Comparison of ENCODE assay signal across 20 cellular contexts in genomic region chr4:88735554-88735953, GRCh38. TPM values are rescaled to one million over a fixed set of nuclear protein-coding genes. Genes with fewer than 3 reads are reported as not detected.
DNase-seq lines count a peak whose midpoint lies in the region; ATAC-seq and TF ChIP-seq lines count a peak whose summit lies in the region.
"Had no signal": no experiment of that assay in that cellular context is flagged by ENCODE, and none has a peak within 500 bp of the region (broad histone marks: within the 10 kb centered on the region; RNA-seq: fewer than 3 reads in every experiment).

No MANE protein-coding gene starts in this region.

- no peaks in the 10 kb centered on the region for H3K9me2 ChIP-seq in SK-N-SH

- H3K4me2 ChIP-seq in mammary epithelial cell (ENCODE audit: insufficient read depth, low read depth, low read length) (no peak overlapping the region), SK-N-SH (no peak overlapping the region)

- DNase-seq in EH (ENCODE audit: low read depth) (peak; percentile 20), mammary epithelial cell (no peak), left ventricle myocardium superior (no peak), sciatic nerve (ENCODE audit: low spot score) (no peak), osteocyte (ENCODE audit: extremely low spot score, unreplicated experiment) (no peak), SK-N-SH (no peak)
- no peak for DNase-seq in stimulated activated CD4-positive, alpha-beta T cell treated with anti-CD3 and anti-CD28 coated beads, Interleukin-4, amount 100 ng/mL, for 1 hour
- DNase-seq: activated CD4-positive, alpha-beta T cell treated with anti-CD3 and anti-CD28 coated beads, Interleukin-2, amount 10 ng/mL, durations not matched to agents 24 days and 14 days; activated naive CD4-positive, alpha-beta T cell treated with anti-CD3 and anti-CD28 coated beads, Interleukin-2, amount 50 U/mL, for 16 hours; activated T-cell treated with anti-CD3 and anti-CD28 coated beads, Interleukin-2, amount 50 U/mL, for 72 hours; NCI-H510A treated with DMSO at 0.1 percent for 48 hours; stimulated activated CD4-positive, alpha-beta T cell treated with anti-CD3 and anti-CD28 coated beads, Interleukin-15, amount 100 ng/mL, for 24 hours; substantia nigra; T-helper 2 cell had no signal

- H3K27me3 ChIP-seq in mammary epithelial cell (ENCODE audit: insufficient read depth, low read length) (no peaks in the 10 kb centered on the region), SK-N-SH (ENCODE audit: insufficient read depth) (no peaks in the 10 kb centered on the region)

- H3K27me3 Mint-ChIP-seq in osteocyte (ENCODE audit: unreplicated experiment) = no peaks in the 10 kb centered on the region
- H3K27me3 Mint-ChIP-seq: activated CD4-positive, alpha-beta T cell treated with anti-CD3 and anti-CD28 coated beads, Interleukin-2, amount 10 ng/mL, durations not matched to agents 24 days and 14 days; IgD-negative memory B cell had no signal

- H3K4me1 ChIP-seq in mammary epithelial cell (ENCODE audit: insufficient read depth, low read length) (no peaks in the 10 kb centered on the region), SK-N-SH (ENCODE audit: control insufficient read depth in 1 of 2, insufficient read depth in 2 of 2, low read depth in 1 of 2, low read length in 1 of 2) (no peaks in the 10 kb centered on the region; a peak in 1 of 4 replicates)

- in situ Hi-C loops in mammary epithelial cell (cut with MboI; ENCODE audit: low sequenced_read_pairs in 2 of 2) = no loop called here

- 0% methylated on average over 1 of the region's 1 CpG for WGBS in mammary epithelial cell (ENCODE audit: low coverage, missing lambda C conversion rate)
- WGBS in SK-N-SH (ENCODE audit: low lambda C conversion rate) = 100% methylated on average over 1 of the region's 1 CpG

- no peak for TF ChIP-seq RAD21 in SK-N-SH (IDR thresholded peaks at IDR 0.05; ENCODE audit: low read length)

- BruUV-seq in mammary epithelial cell (replicated peaks; lab: Mats Ljungman, UMichigan) = TSS peak; percentile 4

- H3K27ac ChIP-seq in mammary epithelial cell (ENCODE audit: insufficient read depth, low read depth, low read length) (no peak overlapping the region), SK-N-SH (ENCODE audit: low read depth in 2 of 2, low read length in 1 of 2) (no peak overlapping the region)
- H3K27ac ChIP-seq: C4-2B, neutrophil, VCaP had no signal

- no peak overlapping the region for H2AFZ ChIP-seq in mammary epithelial cell (ENCODE audit: low read depth, low read length)
- H2AFZ ChIP-seq in SK-N-SH (ENCODE audit: low read depth) = no peak overlapping the region

- no peak overlapping the region for H3K4me3 Mint-ChIP-seq in osteocyte (ENCODE audit: unreplicated experiment)
- H3K4me3 Mint-ChIP-seq: activated CD4-positive, alpha-beta T cell treated with anti-CD3 and anti-CD28 coated beads, Interleukin-2, amount 10 ng/mL, durations not matched to agents 24 days and 14 days; activated T-cell treated with anti-CD3 and anti-CD28 coated beads, Interleukin-2, amount 50 U/mL, for 72 hours; IgD-negative memory B cell had no signal

- no peak overlapping the region for H3K9ac ChIP-seq in mammary epithelial cell (ENCODE audit: insufficient read depth, low read length)
- H3K9ac ChIP-seq in SK-N-SH = no peak overlapping the region

- peaks cover 28% of the 10 kb centered on the region for H3K36me3 Mint-ChIP-seq in osteocyte (ENCODE audit: unreplicated experiment)

- TF ChIP-seq CTCF in mammary epithelial cell (conservative IDR thresholded peaks at IDR 0.05 in 1 of 2, IDR thresholded peaks at IDR 0.05 in 1 of 2; ENCODE audit: extremely low read depth in 1 of 2, insufficient read depth in 1 of 2, low read depth in 1 of 2, low read length in 2 of 2) = no peak
- TF ChIP-seq CTCF in osteocyte (IDR thresholded peaks at IDR 0.05) = no peak
- TF ChIP-seq CTCF in SK-N-SH (IDR thresholded peaks at IDR 0.05) = no peak

- no peaks in the 10 kb centered on the region for H3K9me3 Mint-ChIP-seq in osteocyte (ENCODE audit: unreplicated experiment)
- H3K9me3 Mint-ChIP-seq: activated CD4-positive, alpha-beta T cell treated with anti-CD3 and anti-CD28 coated beads, Interleukin-2, amount 10 ng/mL, durations not matched to agents 24 days and 14 days; activated T-cell treated with anti-CD3 and anti-CD28 coated beads, Interleukin-2, amount 50 U/mL, for 72 hours had no signal

- H3K4me1 Mint-ChIP-seq in osteocyte (ENCODE audit: unreplicated experiment) = no peaks in the 10 kb centered on the region

- CTCF ChIA-PET in mammary epithelial cell (lab: Charles Lee; ENCODE audit: low non-redundant PET) = interaction anchor here (0.6 kb wide), 1 partner anchor 56 kb away, joined by 6 read pairs; no protein-coding TSS in a partner anchor
- CTCF ChIA-PET in SK-N-SH (lab: Yijun Ruan, JAX) = interaction anchor here (0.8 to 2.3 kb wide), 2 partner anchors 27 to 524 kb away, joined by 4 to 7 read pairs; no protein-coding TSS in a partner anchor

- H3K79me2 ChIP-seq in mammary epithelial cell (ENCODE audit: insufficient read depth, low read length) (no peaks in the 10 kb centered on the region), SK-N-SH (ENCODE audit: insufficient read depth) (no peaks in the 10 kb centered on the region)

- no peaks in the 10 kb centered on the region for H3F3A ChIP-seq in SK-N-SH (replicated peaks; ENCODE audit: insufficient read depth)

- intact Hi-C loops in mammary epithelial cell (cut with micrococcal nuclease) = no loop called here
- intact Hi-C loops in left ventricle myocardium superior (cut with micrococcal nuclease) = no loop called here
- intact Hi-C loops in sciatic nerve (cut with DNase I) = no loop called here

- no peak overlapping the region for H3K27ac Mint-ChIP-seq in osteocyte (ENCODE audit: unreplicated experiment)
- H3K27ac Mint-ChIP-seq: activated CD4-positive, alpha-beta T cell treated with anti-CD3 and anti-CD28 coated beads, Interleukin-2, amount 10 ng/mL, durations not matched to agents 24 days and 14 days; activated T-cell treated with anti-CD3 and anti-CD28 coated beads, Interleukin-2, amount 50 U/mL, for 72 hours had no signal

- H4K20me1 ChIP-seq in mammary epithelial cell (ENCODE audit: insufficient read depth, low read length) (no peaks in the 10 kb centered on the region), SK-N-SH (ENCODE audit: insufficient read depth) (no peaks in the 10 kb centered on the region)

- ATAC-seq in left ventricle myocardium superior (peak; percentile 72), sciatic nerve (peak; percentile 73), HG03139 (IDR thresholded peaks at IDR 0.05; ENCODE audit: unreplicated experiment) (no peak)
- ATAC-seq: activated T-cell treated with anti-CD3 and anti-CD28 coated beads, Interleukin-2, amount 50 U/mL, for 72 hours; Panc1 had no signal

- dilution Hi-C loops in mammary epithelial cell (cut with HindIII; ENCODE audit: low sequenced_read_pairs) = loop anchor here (5.0 kb wide), 1 partner anchor 72 kb away; no protein-coding TSS in a partner anchor

- H3K9me3 ChIP-seq in mammary epithelial cell (replicated peaks; ENCODE audit: insufficient read depth, low read length) (no peaks in the 10 kb centered on the region), SK-N-SH (no peaks in the 10 kb centered on the region)
- H3K9me3 ChIP-seq: neutrophil had no signal

- no peak for TF ChIP-seq EP300 in SK-N-SH (IDR thresholded peaks at IDR 0.05; ENCODE audit: borderline replicate concordance in 1 of 2, low read depth in 1 of 2, low read length in 1 of 2)

- H3K36me3 ChIP-seq in mammary epithelial cell (ENCODE audit: insufficient read depth, low read length) (no peaks in the 10 kb centered on the region), SK-N-SH (replicated peaks in 1 of 2; ENCODE audit: control insufficient read depth in 1 of 2, insufficient read depth in 2 of 2, low read length in 1 of 2) (peaks cover 0 to 12% of the 10 kb centered on the region in 2 experiments)

- H3K4me3 ChIP-seq in mammary epithelial cell (replicated peaks in 1 of 3; ENCODE audit: insufficient read depth in 1 of 3, low read depth in 2 of 3, low read length in 3 of 3) (no peak overlapping the region), SK-N-SH (ENCODE audit: low read depth in 2 of 2, low read length in 1 of 2) (no peak overlapping the region)

- POLR2A ChIA-PET in SK-N-SH (lab: Yijun Ruan, JAX) = no interaction called here

TF ChIP-seq in SK-N-SH, 30 proteins besides CTCF, POLR2A, EP300 and RAD21:
- TF ChIP-seq JUND (IDR thresholded peaks at IDR 0.05) (no peak), FOXM1 (IDR thresholded peaks at IDR 0.05; ENCODE audit: low read depth) (no peak), IRF3 (IDR thresholded peaks at IDR 0.05; ENCODE audit: low read depth, low read length) (no peak), GABPA (IDR thresholded peaks at IDR 0.05; ENCODE audit: low read depth) (no peak), TEAD4 (IDR thresholded peaks at IDR 0.05; ENCODE audit: borderline replicate concordance, insufficient read depth) (no peak)

RNA-seq across cellular contexts. Expression of gene NAP1L5, which starts 37.9 kb away (rescaled TPM):
- total RNA-seq in mammary epithelial cell (1 to 10 TPM; 2.8 to 4.7 TPM), left ventricle myocardium superior (1.6 TPM), sciatic nerve (7.9 TPM), osteocyte (5.6 and 5.7 TPM in 2 replicates)
- polyA plus RNA-seq in mammary epithelial cell (2.3 TPM), SK-N-SH (2012; rRNA removed) (7.5 and 8.1 TPM in 2 replicates)
- 0.88 TPM for polyA minus RNA-seq in mammary epithelial cell
- polyA plus RNA-seq in SK-N-SH (2012; cell fraction: cytosol; rRNA removed) = 8.2 and 12.4 TPM in 2 replicates
- polyA plus RNA-seq in SK-N-SH (2012; cell fraction: nucleus; rRNA removed) = 2.0 and 3.0 TPM in 2 replicates
